In the genomic region with DNA sequence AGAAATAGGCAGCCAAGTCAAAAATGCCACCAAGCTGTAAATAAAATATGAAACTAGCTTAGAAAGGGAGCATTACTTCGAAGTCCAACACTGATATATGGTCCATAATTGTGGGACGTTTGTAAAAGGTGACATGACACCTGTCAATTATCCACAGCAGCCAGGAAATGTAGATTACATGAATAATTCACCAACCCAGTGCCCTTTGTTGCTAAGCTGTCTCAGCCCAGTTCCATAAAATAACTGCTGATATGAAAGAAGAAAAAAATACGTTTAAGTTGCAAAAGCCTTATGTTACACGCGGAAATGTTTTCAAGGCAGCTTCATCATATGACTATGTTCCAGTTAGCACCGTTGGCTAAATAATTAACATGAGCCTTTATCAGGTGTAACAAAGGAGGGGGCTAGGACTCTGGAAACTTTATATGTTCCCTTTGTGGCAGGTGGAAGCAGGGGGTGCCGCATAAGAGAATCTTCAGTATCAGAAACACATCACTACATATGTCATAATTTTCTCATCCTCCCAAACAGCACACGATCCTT, we compare ENCODE assay signal across 21 cellular contexts.
"Had no signal": no experiment of that assay in that cellular context is flagged by ENCODE, and none has a peak within 500 bp of the region (broad histone marks: within the 10 kb centered on the region; RNA-seq: fewer than 3 reads in every experiment).

No MANE protein-coding gene starts in this region.

- H3K36me3 ChIP-seq: gastroesophageal sphincter, neutrophil, ovary, prostate gland, sigmoid colon, suprapubic skin, tibial artery had no signal

- ATAC-seq: activated naive CD4-positive, alpha-beta T cell treated with anti-CD3 and anti-CD28 coated beads, Interleukin-2, amount 50 U/mL, for 72 hours; activated T-helper 17 cell treated with anti-CD3 and anti-CD28 coated beads, Interleukin-2, amount 50 U/mL, for 72 hours; gastroesophageal sphincter; stimulated activated naive B cell treated with anti-CD40 and anti-IgM and Interleukin-4, amounts not matched to agents 10 μg/mL and 1 μg/mL and 100 μg/mL, for 72 hours had no signal

- H3K4me2 ChIP-seq: hepatocyte had no signal

- H3K9me3 ChIP-seq: gastroesophageal sphincter, neutrophil, ovary, prostate gland, sigmoid colon, suprapubic skin, tibial artery had no signal

- H3K79me2 ChIP-seq: hepatocyte had no signal

- DNase-seq: activated CD4-positive, alpha-beta T cell treated with anti-CD3 and anti-CD28 coated beads for 4 hours; activated CD4-positive, alpha-beta T cell treated with anti-CD3 and anti-CD28 coated beads, Interleukin-2, amount 50 U/mL, for 4 hours; activated CD4-positive, CD25-positive, alpha-beta regulatory T cell; activated CD8-positive, alpha-beta memory T cell treated with anti-CD3 and anti-CD28 coated beads for 24 hours; activated T-cell treated with anti-CD3 and anti-CD28 coated beads, Interleukin-2, amount 50 U/mL, for 1 hour; effector memory CD4-positive, alpha-beta T cell; left cardiac atrium; ovary; sigmoid colon; stimulated activated CD4-positive, alpha-beta T cell treated with anti-CD3 and anti-CD28 coated beads, Interleukin-15, amount 100 ng/mL, for 24 hours; stimulated activated CD4-positive, alpha-beta T cell treated with anti-CD3 and anti-CD28 coated beads, Interleukin-2, amount 100 ng/mL, for 24 hours; stimulated activated naive B cell treated with anti-CD40 and anti-IgM and Interleukin-4, amounts not matched to agents 10 μg/mL and 1 μg/mL and 100 μg/mL, for 72 hours; T-helper 1 cell; tibial artery had no signal

- H3K27ac ChIP-seq: hepatocyte, neutrophil, ovary, suprapubic skin, tibial artery had no signal

- H2AFZ ChIP-seq: hepatocyte had no signal

- H3K4me3 ChIP-seq: gastroesophageal sphincter, hepatocyte, ovary, prostate gland, sigmoid colon, suprapubic skin, tibial artery had no signal

- H3K4me1 ChIP-seq: prostate gland had no signal

- H3K27me3 ChIP-seq: gastroesophageal sphincter, hepatocyte, neutrophil, ovary, sigmoid colon, suprapubic skin, tibial artery had no signal
